In the genomic region with DNA sequence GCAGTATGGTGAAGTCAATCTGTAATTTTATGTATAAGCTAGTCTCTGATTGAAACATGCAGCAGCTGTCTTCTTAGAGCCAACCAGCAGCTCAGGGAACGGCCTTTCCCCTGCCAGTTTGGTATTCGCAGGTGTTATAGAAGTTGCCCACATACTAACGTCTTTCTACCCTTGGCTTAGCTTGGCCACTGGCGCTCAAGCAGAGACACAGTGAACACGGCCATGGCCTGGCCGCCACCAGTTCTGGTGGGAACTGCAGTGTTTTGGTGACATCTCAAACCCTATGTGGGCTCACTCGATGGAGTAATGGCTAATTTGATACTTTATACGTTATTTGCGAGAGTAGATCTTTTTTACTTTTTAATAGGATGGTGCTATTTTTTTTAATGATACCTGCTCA, we compare ENCODE assay signal across 1 cellular context.
TF ChIP-seq lines count a peak whose summit lies in the region.

No MANE protein-coding gene starts in this region.

TF ChIP-seq in HepG2, 621 proteins besides CTCF, POLR2A, EP300 and RAD21:
- TF ChIP-seq NAIF1 (CRISPR knock-in tag; IDR thresholded peaks at IDR 0.05; ENCODE audit: borderline replicate concordance) (no peak), ZNF720 (CRISPR knock-in tag; IDR thresholded peaks at IDR 0.05) (no peak), FOXK2 (IDR thresholded peaks at IDR 0.05) (no peak), RNF219 (CRISPR knock-in tag; IDR thresholded peaks at IDR 0.05) (no peak), NPAS2 (CRISPR knock-in tag; IDR thresholded peaks at IDR 0.05; ENCODE audit: borderline replicate concordance) (no peak), ZBTB4 (CRISPR knock-in tag; IDR thresholded peaks at IDR 0.05; ENCODE audit: borderline replicate concordance) (no peak)
- TF ChIP-seq, protein P1, sequence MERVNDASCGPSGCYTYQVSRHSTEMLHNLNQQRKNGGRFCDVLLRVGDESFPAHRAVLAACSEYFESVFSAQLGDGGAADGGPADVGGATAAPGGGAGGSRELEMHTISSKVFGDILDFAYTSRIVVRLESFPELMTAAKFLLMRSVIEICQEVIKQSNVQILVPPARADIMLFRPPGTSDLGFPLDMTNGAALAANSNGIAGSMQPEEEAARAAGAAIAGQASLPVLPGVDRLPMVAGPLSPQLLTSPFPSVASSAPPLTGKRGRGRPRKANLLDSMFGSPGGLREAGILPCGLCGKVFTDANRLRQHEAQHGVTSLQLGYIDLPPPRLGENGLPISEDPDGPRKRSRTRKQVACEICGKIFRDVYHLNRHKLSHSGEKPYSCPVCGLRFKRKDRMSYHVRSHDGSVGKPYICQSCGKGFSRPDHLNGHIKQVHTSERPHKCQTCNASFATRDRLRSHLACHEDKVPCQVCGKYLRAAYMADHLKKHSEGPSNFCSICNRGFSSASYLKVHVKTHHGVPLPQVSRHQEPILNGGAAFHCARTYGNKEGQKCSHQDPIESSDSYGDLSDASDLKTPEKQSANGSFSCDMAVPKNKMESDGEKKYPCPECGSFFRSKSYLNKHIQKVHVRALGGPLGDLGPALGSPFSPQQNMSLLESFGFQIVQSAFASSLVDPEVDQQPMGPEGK (CRISPR knock-in tag; IDR thresholded peaks at IDR 0.05), result no peak
- TF ChIP-seq, protein P2, sequence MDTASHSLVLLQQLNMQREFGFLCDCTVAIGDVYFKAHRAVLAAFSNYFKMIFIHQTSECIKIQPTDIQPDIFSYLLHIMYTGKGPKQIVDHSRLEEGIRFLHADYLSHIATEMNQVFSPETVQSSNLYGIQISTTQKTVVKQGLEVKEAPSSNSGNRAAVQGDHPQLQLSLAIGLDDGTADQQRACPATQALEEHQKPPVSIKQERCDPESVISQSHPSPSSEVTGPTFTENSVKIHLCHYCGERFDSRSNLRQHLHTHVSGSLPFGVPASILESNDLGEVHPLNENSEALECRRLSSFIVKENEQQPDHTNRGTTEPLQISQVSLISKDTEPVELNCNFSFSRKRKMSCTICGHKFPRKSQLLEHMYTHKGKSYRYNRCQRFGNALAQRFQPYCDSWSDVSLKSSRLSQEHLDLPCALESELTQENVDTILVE (CRISPR knock-in tag; IDR thresholded peaks at IDR 0.05), result no peak
